In genomic region chr17:10059684-10060211, GRCh38 we compare ENCODE assay signal across 10 cellular contexts.
DNase-seq lines count a peak whose midpoint lies in the region; ATAC-seq and TF ChIP-seq lines count a peak whose summit lies in the region.
"Had no signal": no experiment of that assay in that cellular context is flagged by ENCODE, and none has a peak within 500 bp of the region (broad histone marks: within the 10 kb centered on the region; RNA-seq: fewer than 3 reads in every experiment).

No MANE protein-coding gene starts in this region.

- no peak for TF ChIP-seq POLR2A in esophagus muscularis mucosa (IDR thresholded peaks at IDR 0.05; ENCODE audit: low read depth)
- TF ChIP-seq POLR2A in uterus (IDR thresholded peaks at IDR 0.05): no peak

- H3K4me1 Mint-ChIP-seq in activated CD8-positive, alpha-beta memory T cell treated with anti-CD3 and anti-CD28 coated beads, Interleukin-2, amount 10 ng/mL, durations not matched to agents 7 days and 5 days: peaks cover 4% of the 10 kb centered on the region
- peaks cover 18% of the 10 kb centered on the region for H3K4me1 Mint-ChIP-seq in stimulated activated naive CD8-positive, alpha-beta T cell treated with anti-CD3 and anti-CD28 coated beads, Interleukin-15, amount 100 ng/mL, for 72 hours

- no peaks in the 10 kb centered on the region for H3K36me3 ChIP-seq in esophagus muscularis mucosa
- no peaks in the 10 kb centered on the region for H3K36me3 ChIP-seq in uterus
- no peaks in the 10 kb centered on the region for H3K36me3 ChIP-seq in tibial artery

- CTCF ChIA-PET in activated CD8-positive, alpha-beta memory T cell treated with anti-CD3 and anti-CD28 coated beads, Interleukin-2, amount 10 ng/mL, durations not matched to agents 7 days and 5 days (lab: Charles Lee): no interaction called here

- H3K9me3 Mint-ChIP-seq in activated CD8-positive, alpha-beta memory T cell treated with anti-CD3 and anti-CD28 coated beads, Interleukin-2, amount 10 ng/mL, durations not matched to agents 7 days and 5 days (ENCODE audit: low read depth): peaks cover 2% of the 10 kb centered on the region
- H3K9me3 Mint-ChIP-seq in stimulated activated naive CD8-positive, alpha-beta T cell treated with anti-CD3 and anti-CD28 coated beads, Interleukin-15, amount 100 ng/mL, for 72 hours: peaks cover 0 to 4% of the 10 kb centered on the region in 2 donors

- no peak overlapping the region for H3K27ac Mint-ChIP-seq in activated CD8-positive, alpha-beta memory T cell treated with anti-CD3 and anti-CD28 coated beads, Interleukin-2, amount 10 ng/mL, durations not matched to agents 7 days and 5 days
- peak overlapping the region in 1 of 2 donors; percentile 48 for H3K27ac Mint-ChIP-seq in stimulated activated naive CD8-positive, alpha-beta T cell treated with anti-CD3 and anti-CD28 coated beads, Interleukin-15, amount 100 ng/mL, for 72 hours

- 20% methylated on average over 11 of the region's 11 CpGs for whole genome bisulfite sequencing in esophagus muscularis mucosa

- no peak for TF ChIP-seq CTCF in esophagus muscularis mucosa (IDR thresholded peaks at IDR 0.05)
- no peak for TF ChIP-seq CTCF in uterus (IDR thresholded peaks at IDR 0.05)
- TF ChIP-seq CTCF in tibial artery (IDR thresholded peaks at IDR 0.05): no peak

- peak overlapping the region; percentile 61 to 75 (median 66) for H3K27ac ChIP-seq in esophagus muscularis mucosa (replicated peaks in 1 of 4)
- H3K27ac ChIP-seq in uterus: peak overlapping the region; percentile 71 to 78
- H3K27ac ChIP-seq in tibial artery: no peak overlapping the region

- no peak for TF ChIP-seq EP300 in esophagus muscularis mucosa (IDR thresholded peaks at IDR 0.05)

- no peak overlapping the region for H3K4me3 Mint-ChIP-seq in activated CD8-positive, alpha-beta memory T cell treated with anti-CD3 and anti-CD28 coated beads, Interleukin-2, amount 10 ng/mL, durations not matched to agents 7 days and 5 days
- no peak overlapping the region for H3K4me3 Mint-ChIP-seq in stimulated activated naive CD8-positive, alpha-beta T cell treated with anti-CD3 and anti-CD28 coated beads, Interleukin-15, amount 100 ng/mL, for 72 hours

- no peak for ATAC-seq in activated CD8-positive, alpha-beta memory T cell treated with anti-CD3 and anti-CD28 coated beads, Interleukin-2, amount 10 ng/mL, durations not matched to agents 7 days and 5 days
- ATAC-seq in HG03139 (IDR thresholded peaks at IDR 0.05; ENCODE audit: unreplicated experiment): peak; percentile 73
- no peak for ATAC-seq in stimulated activated naive CD8-positive, alpha-beta T cell treated with anti-CD3 and anti-CD28 coated beads, Interleukin-15, amount 100 ng/mL, for 72 hours

- no peaks in the 10 kb centered on the region for H3K36me3 Mint-ChIP-seq in activated CD8-positive, alpha-beta memory T cell treated with anti-CD3 and anti-CD28 coated beads, Interleukin-2, amount 10 ng/mL, durations not matched to agents 7 days and 5 days

- peaks cover 20 to 60% (median 56%) of the 10 kb centered on the region in 4 donors for H3K4me1 ChIP-seq in esophagus muscularis mucosa
- peaks cover 0 to 11% of the 10 kb centered on the region in 2 donors for H3K4me1 ChIP-seq in uterus
- peaks cover 0 to 7% (median 0%) of the 10 kb centered on the region in 4 donors for H3K4me1 ChIP-seq in tibial artery

- intact Hi-C loops in esophagus muscularis mucosa (cut with DNase I): no loop called here
- intact Hi-C loops in uterus (cut with DNase I; ENCODE audit: low total_unique reads): no loop called here
- intact Hi-C loops in tibial artery (cut with DNase I; ENCODE audit: low total_unique reads): no loop called here

- H3K27me3 Mint-ChIP-seq in activated CD8-positive, alpha-beta memory T cell treated with anti-CD3 and anti-CD28 coated beads, Interleukin-2, amount 10 ng/mL, durations not matched to agents 7 days and 5 days: no peaks in the 10 kb centered on the region
- no peaks in the 10 kb centered on the region for H3K27me3 Mint-ChIP-seq in stimulated activated naive CD8-positive, alpha-beta T cell treated with anti-CD3 and anti-CD28 coated beads, Interleukin-15, amount 100 ng/mL, for 72 hours

- DNase-seq in activated CD8-positive, alpha-beta memory T cell treated with anti-CD3 and anti-CD28 coated beads, Interleukin-2, amount 10 ng/mL, durations not matched to agents 7 days and 5 days: peak; percentile 41
- DNase-seq in activated CD8-positive, alpha-beta memory T cell treated with anti-CD3 and anti-CD28 coated beads, Interleukin-2, amount 50 U/mL, for 48 hours: no peak
- DNase-seq in esophagus muscularis mucosa (ENCODE audit: extremely low spot score) (no peak), uterus (peak; percentile 48 to 65), tibial artery (no peak), NCI-H146 treated with DMSO at 0.1 percent for 48 hours (lab: John Stamatoyannopoulos, UW; ENCODE audit: unreplicated experiment) (no peak)
- DNase-seq in stimulated activated naive CD8-positive, alpha-beta T cell treated with anti-CD3 and anti-CD28 coated beads, Interleukin-15, amount 100 ng/mL, for 72 hours: no peak
- DNase-seq: activated T-cell treated with anti-CD3 and anti-CD28 coated beads, Interleukin-2, amount 50 U/mL, for 1 hour; KBM-7 had no signal

- H3K9me3 ChIP-seq in esophagus muscularis mucosa: no peaks in the 10 kb centered on the region
- no peaks in the 10 kb centered on the region for H3K9me3 ChIP-seq in uterus
- no peaks in the 10 kb centered on the region for H3K9me3 ChIP-seq in tibial artery

- H3K4me3 ChIP-seq in esophagus muscularis mucosa: no peak overlapping the region
- H3K4me3 ChIP-seq in uterus: no peak overlapping the region
- no peak overlapping the region for H3K4me3 ChIP-seq in tibial artery

- no peaks in the 10 kb centered on the region for H3K27me3 ChIP-seq in esophagus muscularis mucosa
- no peaks in the 10 kb centered on the region for H3K27me3 ChIP-seq in uterus
- no peaks in the 10 kb centered on the region for H3K27me3 ChIP-seq in tibial artery

Comparison
In these comparisons a context has a peak if more than half of its experiments do, and no peak if none do; other contexts are left out.
1. DNase-seq: peak in activated CD8-positive, alpha-beta memory T cell treated with anti-CD3 and anti-CD28 coated beads, Interleukin-2, amount 10 ng/mL, durations not matched to agents 7 days and 5 days (single experiment) and uterus (2 of 2); none in activated CD8-positive, alpha-beta memory T cell treated with anti-CD3 and anti-CD28 coated beads, Interleukin-2, amount 50 U/mL, for 48 hours (single experiment), esophagus muscularis mucosa (single experiment), tibial artery (0 of 2), NCI-H146 treated with DMSO at 0.1 percent for 48 hours (single experiment) and stimulated activated naive CD8-positive, alpha-beta T cell treated with anti-CD3 and anti-CD28 coated beads, Interleukin-15, amount 100 ng/mL, for 72 hours (0 of 2).
2. H3K27ac ChIP-seq: peak in esophagus muscularis mucosa (4 of 4) and uterus (2 of 2); none in tibial artery (0 of 2).